ENCODE assay signal across 24 cellular contexts in the genomic region with DNA sequence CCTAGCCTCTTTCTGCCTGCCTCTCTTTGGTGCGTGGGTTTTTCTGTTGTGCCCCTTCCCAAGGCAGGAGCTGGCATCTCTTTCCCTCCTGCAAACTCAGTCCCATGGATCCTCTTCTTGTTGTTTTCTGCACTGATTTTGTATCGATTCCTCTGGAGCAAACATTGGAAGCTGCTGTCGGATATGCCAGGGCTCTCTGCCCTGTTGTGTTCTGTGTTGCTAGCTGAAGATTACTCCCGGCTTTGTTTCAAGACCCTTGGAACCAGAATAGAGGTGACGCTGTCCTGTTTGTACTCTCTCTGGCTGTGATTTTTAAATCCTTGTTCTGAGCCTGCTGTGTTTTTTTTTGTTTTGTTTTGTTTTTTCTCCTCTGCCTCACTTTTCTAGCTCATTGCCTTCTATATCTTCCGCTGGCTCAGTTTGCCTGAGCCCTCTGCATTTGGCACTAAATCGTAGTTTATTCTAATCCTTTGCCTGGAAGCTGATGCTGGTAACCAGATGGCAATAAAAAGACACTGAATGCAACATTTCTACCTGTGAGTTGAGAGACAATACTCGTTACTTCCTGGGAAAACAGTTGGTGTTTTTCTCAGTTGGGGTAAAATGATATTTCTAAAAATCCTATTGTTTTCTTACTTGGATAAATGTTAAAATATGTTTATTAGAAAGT.
A peak's percentile ranks its signal among the peaks of the same experiment; 100 is the strongest.
DNase-seq lines count a peak whose midpoint lies in the region; ATAC-seq, FAIRE-seq and TF ChIP-seq lines count a peak whose summit lies in the region.
"Had no signal": no experiment of that assay in that cellular context is flagged by ENCODE, and none has a peak within 500 bp of the region (broad histone marks: within the 10 kb centered on the region; RNA-seq: fewer than 3 reads in every experiment).

No MANE protein-coding gene starts in this region.

- no peak overlapping the region for H3K4me2 ChIP-seq in osteoblast (ENCODE audit: insufficient read depth, low read length)

- ATAC-seq in upper lobe of right lung (no peak), HG03520 (IDR thresholded peaks at IDR 0.05; ENCODE audit: unreplicated experiment) (no peak)

- H3K4me1 ChIP-seq in osteoblast (ENCODE audit: insufficient read depth, low read length) (no peaks in the 10 kb centered on the region), upper lobe of right lung (no peaks in the 10 kb centered on the region), kidney (ENCODE audit: control insufficient read depth in 1 of 2, insufficient read depth in 1 of 2, low read depth in 1 of 2, low read length in 2 of 2) (peaks cover 0 to 5% of the 10 kb centered on the region in 2 donors)

- H3K27me3 ChIP-seq in osteoblast (ENCODE audit: insufficient read depth, low read length): no peaks in the 10 kb centered on the region
- H3K27me3 ChIP-seq in upper lobe of right lung: no peaks in the 10 kb centered on the region
- H3K27me3 ChIP-seq: SJSA1 had no signal

- no peak overlapping the region for H3K4me3 Mint-ChIP-seq in activated CD4-positive, alpha-beta T cell treated with anti-CD3 and anti-CD28 coated beads, Interleukin-2, amount 10 ng/mL, durations not matched to agents 24 days and 14 days

- H3K27ac ChIP-seq in osteoblast (ENCODE audit: low read depth, low read length) (no peak overlapping the region), upper lobe of right lung (no peak overlapping the region), kidney (ENCODE audit: low read depth in 2 of 2, low read length in 2 of 2) (no peak overlapping the region)
- H3K27ac ChIP-seq: HL-60, SJSA1 had no signal

- H3K27ac Mint-ChIP-seq in activated CD4-positive, alpha-beta T cell treated with anti-CD3 and anti-CD28 coated beads, Interleukin-2, amount 10 ng/mL, durations not matched to agents 24 days and 14 days: no peak overlapping the region

- H3K36me3 Mint-ChIP-seq in activated CD4-positive, alpha-beta T cell treated with anti-CD3 and anti-CD28 coated beads, Interleukin-2, amount 10 ng/mL, durations not matched to agents 24 days and 14 days (ENCODE audit: low read depth): peaks cover 13% of the 10 kb centered on the region

- H3K36me3 ChIP-seq in osteoblast (ENCODE audit: insufficient read depth, low read length) (peaks cover 17% of the 10 kb centered on the region), upper lobe of right lung (no peaks in the 10 kb centered on the region), kidney (ENCODE audit: control insufficient read depth in 1 of 2, insufficient read depth in 2 of 2, low read length in 2 of 2) (peaks cover 0 to 5% of the 10 kb centered on the region in 2 donors)

- FAIRE-seq in kidney (lab: Jason Lieb, UNC): no peak
- FAIRE-seq: GM18507, H54 had no signal

- intact Hi-C loops in activated CD4-positive, alpha-beta T cell treated with anti-CD3 and anti-CD28 coated beads, Interleukin-2, amount 10 ng/mL, durations not matched to agents 24 days and 14 days (cut with micrococcal nuclease): no loop called here
- intact Hi-C loops in upper lobe of right lung (cut with DNase I) (no loop called here), kidney (cut with DNase I) (no loop called here)

- no peak overlapping the region for H3K4me3 ChIP-seq in osteoblast (ENCODE audit: insufficient read depth, low read length)
- H3K4me3 ChIP-seq in upper lobe of right lung: no peak overlapping the region
- H3K4me3 ChIP-seq in kidney (ENCODE audit: low read length in 2 of 2): no peak overlapping the region
- H3K4me3 ChIP-seq: SJSA1 had no signal

- no peaks in the 10 kb centered on the region for H3K4me1 Mint-ChIP-seq in activated CD4-positive, alpha-beta T cell treated with anti-CD3 and anti-CD28 coated beads, Interleukin-2, amount 10 ng/mL, durations not matched to agents 24 days and 14 days

- H3K9ac ChIP-seq in kidney (ENCODE audit: low read length in 2 of 2): no peak overlapping the region

- H3K9me3 ChIP-seq in osteoblast (ENCODE audit: low read depth, low read length) (no peaks in the 10 kb centered on the region), upper lobe of right lung (no peaks in the 10 kb centered on the region), kidney (ENCODE audit: control insufficient read depth in 1 of 2, low read length in 2 of 2) (peaks cover 0 to 3% of the 10 kb centered on the region in 2 donors)
- H3K9me3 ChIP-seq: SJSA1 had no signal

- no peaks in the 10 kb centered on the region for H3K9me3 Mint-ChIP-seq in activated CD4-positive, alpha-beta T cell treated with anti-CD3 and anti-CD28 coated beads, Interleukin-2, amount 10 ng/mL, durations not matched to agents 24 days and 14 days

- no peak overlapping the region for H2AFZ ChIP-seq in osteoblast (ENCODE audit: low read length)

- no peaks in the 10 kb centered on the region for H4K20me1 ChIP-seq in osteoblast (ENCODE audit: insufficient read depth, low read length)

- peak; percentile 20 for DNase-seq in activated CD4-positive, alpha-beta T cell treated with anti-CD3 and anti-CD28 coated beads, Interleukin-2, amount 10 ng/mL, durations not matched to agents 24 days and 14 days
- no peak for DNase-seq in activated CD4-positive, alpha-beta T cell treated with anti-CD3 and anti-CD28 coated beads for 1 hour
- DNase-seq in NCI-H446 (lab: John Stamatoyannopoulos, UW): peak; percentile 56 to 66
- DNase-seq in cerebellum (ENCODE audit: low spot score): peak; percentile 79
- DNase-seq in osteoblast (ENCODE audit: insufficient read length, low spot score, missing footprints): peak; percentile 4
- DNase-seq in upper lobe of right lung: no peak
- DNase-seq in kidney: no peak
- DNase-seq: 8988T, ACHN, Calu3, DMS153, DND-41, Karpas-422, NCI-H1092, NCI-H1417 treated with DMSO at 0.1 percent for 48 hours, NCI-H187 treated with DMSO at 0.1 percent for 48 hours, NCI-H526 treated with DMSO at 0.1 percent for 48 hours, Right ventricle myocardium superior, RPMI8226 had no signal

- peaks cover 5% of the 10 kb centered on the region for H3K79me2 ChIP-seq in osteoblast (ENCODE audit: insufficient read depth, low read length)

- TF ChIP-seq CTCF in osteoblast (IDR thresholded peaks at IDR 0.05; ENCODE audit: extremely low read depth, low read depth, low read length) (no peak), upper lobe of right lung (IDR thresholded peaks at IDR 0.05) (no peak), kidney (IDR thresholded peaks at IDR 0.05; ENCODE audit: borderline replicate concordance, extremely low read depth, insufficient read depth) (no peak)

- H3K27me3 Mint-ChIP-seq in activated CD4-positive, alpha-beta T cell treated with anti-CD3 and anti-CD28 coated beads, Interleukin-2, amount 10 ng/mL, durations not matched to agents 24 days and 14 days: no peaks in the 10 kb centered on the region

Comparison
In these comparisons a context has a peak if more than half of its experiments do, and no peak if none do; other contexts are left out.
1. DNase-seq: peak in activated CD4-positive, alpha-beta T cell treated with anti-CD3 and anti-CD28 coated beads, Interleukin-2, amount 10 ng/mL, durations not matched to agents 24 days and 14 days (single experiment), NCI-H446 (2 of 2), cerebellum (single experiment) and osteoblast (single experiment); none in activated CD4-positive, alpha-beta T cell treated with anti-CD3 and anti-CD28 coated beads for 1 hour (single experiment), upper lobe of right lung (single experiment) and kidney (single experiment).